ENCODE assay signal across 20 cellular contexts in the genomic region with DNA sequence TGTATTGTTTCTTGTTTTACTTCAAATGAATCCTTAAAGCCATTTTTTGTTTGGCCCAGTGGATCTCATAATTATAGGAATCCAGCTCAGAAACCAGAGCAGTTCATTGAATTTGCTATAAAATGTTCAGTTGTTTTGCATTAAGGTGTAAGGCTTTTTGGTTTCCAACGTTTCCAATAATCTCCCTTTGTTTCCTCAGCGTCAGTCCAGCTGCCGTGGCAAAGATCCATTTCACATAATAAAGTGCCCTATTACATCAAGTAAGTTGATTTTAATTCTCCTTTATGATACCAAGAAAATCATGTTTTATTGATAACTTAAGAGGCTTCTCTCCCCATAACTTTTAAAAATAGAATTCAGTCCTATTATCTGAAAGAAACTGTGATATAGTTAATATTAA.
A peak's percentile ranks its signal among the peaks of the same experiment; 100 is the strongest.
DNase-seq lines count a peak whose midpoint lies in the region; ATAC-seq and TF ChIP-seq lines count a peak whose summit lies in the region.
"Had no signal": no experiment of that assay in that cellular context is flagged by ENCODE, and none has a peak within 500 bp of the region (broad histone marks: within the 10 kb centered on the region; RNA-seq: fewer than 3 reads in every experiment).

No MANE protein-coding gene starts in this region.

- no peaks in the 10 kb centered on the region for H3K9me3 ChIP-seq in body of pancreas
- H3K9me3 ChIP-seq: BLaER1, MG63 had no signal

- ATAC-seq in body of pancreas (peak; percentile 38), HG02981 (IDR thresholded peaks at IDR 0.05; ENCODE audit: unreplicated experiment) (no peak)

- no peak for TF ChIP-seq CTCF in body of pancreas (IDR thresholded peaks at IDR 0.05)

- no peak for TF ChIP-seq POLR2A in body of pancreas (IDR thresholded peaks at IDR 0.05)

- no peak overlapping the region for H3K4me3 ChIP-seq in body of pancreas
- H3K4me3 ChIP-seq: BLaER1, MG63, SK-N-MC had no signal

- H3K4me1 ChIP-seq in body of pancreas = peaks cover 33% of the 10 kb centered on the region
- H3K4me1 ChIP-seq: BLaER1 had no signal

- no peaks in the 10 kb centered on the region for H3K36me3 ChIP-seq in body of pancreas (replicated peaks in 1 of 2; ENCODE audit: insufficient read depth in 1 of 2, low read depth in 2 of 2)
- H3K36me3 ChIP-seq: MG63 had no signal

- H3K27me3 ChIP-seq in body of pancreas = no peaks in the 10 kb centered on the region
- H3K27me3 ChIP-seq: BLaER1, MG63 had no signal

- intact Hi-C loops in body of pancreas (cut with DNase I) = no loop called here

- 19 to 34% methylated on average over 3 of the region's 3 CpGs for WGBS in body of pancreas, 2 donors

- peak overlapping the region in 2 of 4 donors; percentile 42 to 45 for H3K27ac ChIP-seq in body of pancreas
- H3K27ac ChIP-seq: BLaER1, SK-N-MC had no signal

- peak; percentile 42 for DNase-seq in NCI-H1436 (lab: John Stamatoyannopoulos, UW)
- no peak for DNase-seq in NCI-H1436 treated with DMSO at 0.1 percent for 48 hours (lab: John Stamatoyannopoulos, UW)
- peak; percentile 23 for DNase-seq in NCI-H1092 (lab: John Stamatoyannopoulos, UW)
- DNase-seq in NCI-H2107 treated with DMSO at 0.1 percent for 48 hours (lab: John Stamatoyannopoulos, UW; ENCODE audit: unreplicated experiment) = peak; percentile 55
- DNase-seq in body of pancreas = peak in 2 of 4 donors; percentile 15 to 24
- DNase-seq in putamen (ENCODE audit: low spot score) = no peak
- no peak for DNase-seq in kidney glomerular epithelial cell (lab: John Stamatoyannopoulos, UW)
- DNase-seq: CD4-positive, alpha-beta T cell; HFFc6; KG1; MG63; NCI-H1694 treated with DMSO at 0.1 percent for 48 hours; NCI-H226; NCI-H510A; NCI-H82; SIG-M5; T-helper 9 cell had no signal

Comparison
In these comparisons a context has a peak if more than half of its experiments do, and no peak if none do; other contexts are left out.
1. DNase-seq: peak in NCI-H1436 (single experiment), NCI-H1092 (single experiment) and NCI-H2107 treated with DMSO at 0.1 percent for 48 hours (single experiment); none in NCI-H1436 treated with DMSO at 0.1 percent for 48 hours (single experiment), putamen (single experiment) and kidney glomerular epithelial cell (single experiment).